ENCODE assay signal across 23 cellular contexts in the genomic region with DNA sequence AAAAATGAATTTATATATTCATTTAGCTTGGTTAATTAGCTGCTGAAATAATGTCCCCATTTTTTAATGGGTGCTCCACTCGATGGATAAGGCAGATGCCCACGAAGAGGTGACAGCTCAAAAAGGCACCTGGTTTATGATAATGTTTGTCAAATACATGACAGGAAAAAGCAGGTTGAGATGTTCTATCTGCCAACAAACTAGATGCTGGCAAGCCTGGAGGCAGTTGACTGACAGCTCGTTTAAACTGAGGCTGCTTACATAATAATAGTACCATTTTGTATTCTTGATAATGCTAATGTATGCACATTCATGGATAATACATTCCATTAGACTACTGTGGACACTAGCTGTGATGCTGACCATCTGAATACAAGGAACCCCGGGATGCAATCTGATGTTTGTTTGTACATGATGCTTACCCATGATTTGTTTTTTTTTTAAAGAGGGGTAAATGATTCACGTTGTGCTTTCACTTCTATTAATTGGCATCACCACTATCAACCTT.
"Had no signal": no experiment of that assay in that cellular context is flagged by ENCODE, and none has a peak within 500 bp of the region (broad histone marks: within the 10 kb centered on the region; RNA-seq: fewer than 3 reads in every experiment).

No MANE protein-coding gene starts in this region.

- H3K36me3 ChIP-seq: colonic mucosa, gastroesophageal sphincter, heart left ventricle, lower lobe of right lung, neutrophil, pancreas, sigmoid colon, spleen, tibial artery had no signal

- ATAC-seq: esophagus mucosa; foreskin keratinocyte; gastroesophageal sphincter; heart left ventricle; left ventricle myocardium superior; lower lobe of right lung; natural killer cell; pancreas; right cardiac atrium; stimulated activated memory B cell treated with anti-CD40 and anti-IgM and Interleukin-4, amounts not matched to agents 10 μg/mL and 1 μg/mL and 100 μg/mL, for 72 hours; stimulated activated naive CD8-positive, alpha-beta T cell treated with anti-CD3 and anti-CD28 coated beads, Interleukin-15, Interleukin-2, amounts not matched to agents 100 U/mL and 50 U/mL, for 24 hours had no signal

- H3K27me3 ChIP-seq: colonic mucosa, heart left ventricle, hepatocyte, neutrophil, pancreas, sigmoid colon, testis, tibial artery had no signal

- H3K27ac ChIP-seq: colonic mucosa, epithelial cell of prostate, foreskin keratinocyte, gastroesophageal sphincter, heart left ventricle, hepatocyte, lower lobe of right lung, neutrophil, pancreas, sigmoid colon, spleen, testis, tibial artery had no signal

- H3K9me3 ChIP-seq: colonic mucosa, gastroesophageal sphincter, heart left ventricle, lower lobe of right lung, neutrophil, pancreas, sigmoid colon, spleen, testis, tibial artery had no signal

- H3K4me1 ChIP-seq: colonic mucosa, foreskin keratinocyte, gastroesophageal sphincter, lower lobe of right lung, pancreas, sigmoid colon, spleen, testis, tibial artery had no signal

- H3K4me3 ChIP-seq: colonic mucosa, gastroesophageal sphincter, heart left ventricle, hepatocyte, lower lobe of right lung, pancreas, sigmoid colon, spleen, testis, tibial artery had no signal

- DNase-seq: colonic mucosa; effector CD8-positive, alpha-beta T cell; endodermal cell; foreskin keratinocyte; heart left ventricle; left ventricle myocardium superior; lower lobe of right lung; natural killer cell; pancreas; right cardiac atrium; sigmoid colon; spleen; stimulated activated CD4-positive, alpha-beta T cell treated with anti-CD3 and anti-CD28 coated beads, Interleukin-4, amount 100 ng/mL, for 4 hours; stimulated activated naive CD8-positive, alpha-beta T cell treated with anti-CD3 and anti-CD28 coated beads, Interleukin-15, Interleukin-2, amounts not matched to agents 100 U/mL and 50 U/mL, for 24 hours; substantia nigra; testis; tibial artery had no signal
